In genomic region chr2:212538156-212539144, GRCh38 we compare ENCODE assay signal across 8 cellular contexts. TPM values are rescaled to one million over a fixed set of nuclear protein-coding genes. Genes with fewer than 3 reads are reported as not detected.
DNase-seq lines count a peak whose midpoint lies in the region; ATAC-seq, FAIRE-seq and TF ChIP-seq lines count a peak whose summit lies in the region.

Gene ERBB4 (minus strand): TSS chr2:212538802. CDS start chr2:212538530, 272 bp downstream.

- no peak within 1 kb of the TSS for H2BK5ac ChIP-seq in H1 (ENCODE audit: low read depth, low read length)

- TF ChIP-seq CTCF in H1 (IDR thresholded peaks at IDR 0.05; ENCODE audit: control extremely low read depth in 1 of 3, insufficient read depth in 1 of 3, low read depth in 1 of 3, low read length in 3 of 3) (no peak), upper lobe of left lung (IDR thresholded peaks at IDR 0.05) (no peak)

- DNase-seq in NCI-H345 treated with DMSO at 0.1 percent for 48 hours (lab: John Stamatoyannopoulos, UW; ENCODE audit: unreplicated experiment), result peak; percentile 25
- DNase-seq in H1 (ENCODE audit: low read depth in 1 of 2, low spot score in 2 of 2), result peak in 1 of 2 experiments; percentile 56
- DNase-seq in midbrain (lab: John Stamatoyannopoulos, UW), result peak; percentile 53
- peak; percentile 47 to 87 for DNase-seq in upper lobe of left lung
- no peak for DNase-seq in kidney tubule cell (ENCODE audit: low spot score)
- no peak for DNase-seq in activated T-cell treated with anti-CD3 and anti-CD28 coated beads, Interleukin-2, amount 50 U/mL, for 4 hours

- peaks cover 2 to 6% (median 3%) of the 10 kb centered on the region in 4 experiments; a peak in 4 of 7 replicates for H3K4me1 ChIP-seq in H1 (replicated peaks in 1 of 4; ENCODE audit: control insufficient read depth in 3 of 4, insufficient read depth in 4 of 4, low read length in 3 of 4)
- peaks cover 7 to 35% (median 12%) of the 10 kb centered on the region in 4 donors for H3K4me1 ChIP-seq in upper lobe of left lung

- H2AFZ ChIP-seq in H1 (ENCODE audit: low read length), result peak within 1 kb of the TSS; percentile 82

- H3K23me2 ChIP-seq in H1 (ENCODE audit: low read depth, low read length), result peaks cover 26% of the 10 kb centered on the region; the same call in 1 of the 2 replicates

- H2BK20ac ChIP-seq in H1 (ENCODE audit: low read length), result no peak within 1 kb of the TSS

- H3K4me3 ChIP-seq in GM08714 (ENCODE audit: low read length), result peak within 1 kb of the TSS; percentile 15
- H3K4me3 ChIP-seq in H1 (ENCODE audit: extremely low read depth in 1 of 4, insufficient read depth in 2 of 4, low read depth in 3 of 4, low read length in 4 of 4), result peak within 1 kb of the TSS; percentile 62 to 79 (median 70)
- peak within 1 kb of the TSS; percentile 38 to 68 (median 61) for H3K4me3 ChIP-seq in upper lobe of left lung

- no peak within 1 kb of the TSS for H2BK15ac ChIP-seq in H1 (ENCODE audit: low read length)

- H3K4ac ChIP-seq in H1 (replicated peaks; ENCODE audit: insufficient read length, low read depth, low read length), result no peak within 1 kb of the TSS

- H4K5ac ChIP-seq in H1 (ENCODE audit: insufficient read length, low read depth, low read length), result no peak within 1 kb of the TSS

- peaks cover 44% of the 10 kb centered on the region for H3K27me3 Mint-ChIP-seq in activated T-cell treated with anti-CD3 and anti-CD28 coated beads, Interleukin-2, amount 50 U/mL, for 4 hours (ENCODE audit: low read depth)

- H3K9ac ChIP-seq in H1 (replicated peaks in 1 of 4; ENCODE audit: extremely low read depth in 1 of 4, low read depth in 3 of 4, low read length in 3 of 4), result no peak within 1 kb of the TSS; a peak in 2 of 7 replicates

- POLR2A ChIA-PET in H1 (lab: Charles Lee; ENCODE audit: partially characterized antibody), result no interaction called here

- peaks cover 5% of the 10 kb centered on the region for H3K4me1 Mint-ChIP-seq in activated T-cell treated with anti-CD3 and anti-CD28 coated beads, Interleukin-2, amount 50 U/mL, for 4 hours (ENCODE audit: low read depth)

- H3K9me3 ChIP-seq in H1 (ENCODE audit: insufficient read depth in 2 of 2, low read depth in 1 of 2, low read length in 1 of 2) (no peaks in the 10 kb centered on the region), upper lobe of left lung (no peaks in the 10 kb centered on the region)

- TF ChIP-seq RAD21 in H1 (IDR thresholded peaks at IDR 0.05 in 1 of 2, conservative IDR thresholded peaks at IDR 0.05 in 1 of 2; ENCODE audit: low read depth in 2 of 2, low read length in 2 of 2), result no peak

- TF ChIP-seq POLR2A in H1 (IDR thresholded peaks at IDR 0.05; ENCODE audit: control extremely low read depth in 1 of 2, low read depth in 2 of 2, low read length in 2 of 2), result no peak
- peak in 1 of 4 donors; percentile 25 for TF ChIP-seq POLR2A in upper lobe of left lung (IDR thresholded peaks at IDR 0.05)

- H3K23ac ChIP-seq in H1 (ENCODE audit: insufficient read length), result no peak within 1 kb of the TSS

- no peak within 1 kb of the TSS for H3K14ac ChIP-seq in H1 (ENCODE audit: insufficient read length)

- H4K20me1 ChIP-seq in H1 (replicated peaks in 1 of 2; ENCODE audit: control insufficient read depth in 1 of 2, insufficient read depth in 2 of 2, low read length in 2 of 2), result peaks cover 2% of the 10 kb centered on the region in 2 experiments

- H3K27me3 ChIP-seq in H1 (replicated peaks in 1 of 4; ENCODE audit: control insufficient read depth in 3 of 4, extremely low read depth in 1 of 4, insufficient read depth in 3 of 4, low read length in 3 of 4) (peaks cover 14 to 39% (median 36%) of the 10 kb centered on the region in 4 experiments), upper lobe of left lung (peaks cover 0 to 19% (median 12%) of the 10 kb centered on the region in 4 donors)

- no peak within 1 kb of the TSS; the same call in 1 of the 2 replicates for H3K18ac ChIP-seq in H1 (ENCODE audit: extremely low read depth, low read length)

- H3K36me3 Mint-ChIP-seq in activated T-cell treated with anti-CD3 and anti-CD28 coated beads, Interleukin-2, amount 50 U/mL, for 4 hours (ENCODE audit: insufficient read depth), result no peaks in the 10 kb centered on the region

- H3K36me3 ChIP-seq in H1 (ENCODE audit: control insufficient read depth in 2 of 4, insufficient read depth in 4 of 4, low read length in 3 of 4) (no peaks in the 10 kb centered on the region), upper lobe of left lung (no peaks in the 10 kb centered on the region)

- WGBS in H1 (ENCODE audit: extremely low coverage in 1 of 2, insufficient coverage in 1 of 2, insufficient read length in 1 of 2, insufficient replicate concordance in 2 of 2, low coverage in 1 of 2, low lambda C conversion rate in 2 of 2, missing lambda C conversion rate in 1 of 2), 2 experiments, result 1% methylated on average over 31 of the region's 82 CpGs; no CpG with 5 or more reads in 1 of the 2 experiments
- WGBS in upper lobe of left lung, 2 donors, result 1 to 3% methylated on average over 48 to 68 of the region's 82 CpGs

- ATAC-seq in upper lobe of left lung (ENCODE audit: low FRiP score in 2 of 2) (peak; percentile 63 to 67), GM21717 (IDR thresholded peaks at IDR 0.05; ENCODE audit: unreplicated experiment) (no peak)
- ATAC-seq in activated T-cell treated with anti-CD3 and anti-CD28 coated beads, Interleukin-2, amount 50 U/mL, for 4 hours, result no peak

- peak within 1 kb of the TSS; percentile 81; the same call in 1 of the 2 replicates for H4K8ac ChIP-seq in H1 (ENCODE audit: extremely low read depth, insufficient read depth, low read length)

- no peak within 1 kb of the TSS for H3K4me3 Mint-ChIP-seq in activated T-cell treated with anti-CD3 and anti-CD28 coated beads, Interleukin-2, amount 50 U/mL, for 4 hours

- no peak within 1 kb of the TSS for H3K56ac ChIP-seq in H1 (replicated peaks; ENCODE audit: insufficient read length, low read depth, low read length)

- H3K79me1 ChIP-seq in H1 (ENCODE audit: low read depth, low read length), result no peaks in the 10 kb centered on the region

- H3K9me3 Mint-ChIP-seq in activated T-cell treated with anti-CD3 and anti-CD28 coated beads, Interleukin-2, amount 50 U/mL, for 4 hours, result no peaks in the 10 kb centered on the region

- H2AK5ac ChIP-seq in H1 (ENCODE audit: low read depth, low read length), result no peak within 1 kb of the TSS

- H3K4me2 ChIP-seq in H1 (ENCODE audit: insufficient read depth in 1 of 2, low read depth in 2 of 2, low read length in 2 of 2), result peak within 1 kb of the TSS; percentile 96 to 98

- CTCF ChIA-PET in H1 (lab: Charles Lee; ENCODE audit: partially characterized antibody), result interaction anchor here (0.7 to 1.6 kb wide), 3 partner anchors 29 to 660 kb away, joined by 3 to 4 read pairs (median 3); no protein-coding TSS in a partner anchor

- H3K27ac ChIP-seq in H1 (ENCODE audit: low read depth, low read length), result no peak within 1 kb of the TSS
- H3K27ac ChIP-seq in upper lobe of left lung, result peak within 1 kb of the TSS in 3 of 4 donors; percentile 52 to 75 (median 67)

- H2BK120ac ChIP-seq in H1 (replicated peaks; ENCODE audit: low read depth, low read length), result no peak within 1 kb of the TSS

- no peak within 1 kb of the TSS for H2BK12ac ChIP-seq in H1 (ENCODE audit: low read depth, low read length)

- H4K91ac ChIP-seq in H1 (replicated peaks; ENCODE audit: insufficient read length, low read length), result no peak within 1 kb of the TSS

- no peak for TF ChIP-seq EP300 in H1 (IDR thresholded peaks at IDR 0.05; ENCODE audit: borderline replicate concordance in 1 of 2, low read depth in 2 of 2, low read length in 2 of 2)
- no peak for TF ChIP-seq EP300 in upper lobe of left lung (IDR thresholded peaks at IDR 0.05)

- H3K79me2 ChIP-seq in H1 (ENCODE audit: control insufficient read depth in 1 of 2, insufficient read depth in 2 of 2, low read length in 2 of 2), result no peaks in the 10 kb centered on the region

- no peak for FAIRE-seq in H1 (lab: Jason Lieb, UNC)

TF ChIP-seq in H1, 55 proteins besides CTCF, POLR2A, EP300 and RAD21 (continues in another document):
- TF ChIP-seq YY1 (IDR thresholded peaks at IDR 0.05; ENCODE audit: low read depth, low read length) (no peak), TAF7 (optimal IDR thresholded peaks at IDR 0.05; ENCODE audit: borderline replicate concordance, low read depth, low read length) (no peak), TCF12 (IDR thresholded peaks at IDR 0.05; ENCODE audit: low read depth, low read length) (no peak), NANOG (IDR thresholded peaks at IDR 0.05; ENCODE audit: insufficient read depth, low read depth, low read length, poor library complexity, severe bottlenecking) (no peak), KDM4A (IDR thresholded peaks at IDR 0.05; ENCODE audit: low read depth, low read length, severe bottlenecking) (peak; percentile 54), TEAD4 (IDR thresholded peaks at IDR 0.05; ENCODE audit: low read depth, low read length) (no peak), POLR2AphosphoS5 (IDR thresholded peaks at IDR 0.05; ENCODE audit: low read depth, low read length) (no peak), CHD1 (IDR thresholded peaks at IDR 0.05; ENCODE audit: low read depth, low read length) (no peak), EZH2 (IDR thresholded peaks at IDR 0.05; ENCODE audit: low read depth, low read length, severe bottlenecking) (peak; percentile 51), ATF3 (IDR thresholded peaks at IDR 0.05; ENCODE audit: insufficient read depth, low read depth, low read length) (no peak), MAX (IDR thresholded peaks at IDR 0.05) (no peak), ASH2L (IDR thresholded peaks at IDR 0.05; ENCODE audit: low read length) (peak; percentile 32), SUZ12 (IDR thresholded peaks at IDR 0.05; ENCODE audit: low read length) (peak; percentile 63)

RNA-seq across cellular contexts. Expression of gene ERBB4, which starts in this region (rescaled TPM):
- 0.34 and 0.69 TPM in 2 replicates for total RNA-seq in H1 (2021; fragmentation: NEBNext Ultra II Directional; extraction: Animal tissue kit (Norgen Biotek cat#: 25700))
- 0.13 and 1.3 TPM in 2 replicates for polyA plus RNA-seq in H1 (2011; rRNA removed)
- 0.12 TPM for polyA plus RNA-seq in H1 (2011; cell fraction: cytosol; rRNA removed)
- 0.46 TPM for polyA plus RNA-seq in H1 (2011; cell fraction: nucleus; rRNA removed)
- 0.15 to 0.27 TPM (median 0.22 TPM) in 4 replicates for polyA plus RNA-seq in H1 (2012, experiment 1 of 2)
- not detected for polyA plus RNA-seq in H1 (2012, experiment 2 of 2)
- 0.16 TPM for polyA plus RNA-seq in H1 (2013, experiment 1 of 2)
- 0.17 TPM for polyA plus RNA-seq in H1 (2013, experiment 2 of 2)
- polyA minus RNA-seq in H1 (2011; rRNA and poly(A)+ RNA removed), result 4.3 and 5.1 TPM in 2 replicates
- polyA minus RNA-seq in H1 (2011; cell fraction: cytosol; rRNA and poly(A)+ RNA removed), result 0.73 TPM
- 9.4 TPM for polyA minus RNA-seq in H1 (2011; cell fraction: nucleus; rRNA and poly(A)+ RNA removed)
- total RNA-seq in upper lobe of left lung, result 10 to 100 TPM in 3 of 6 donors, 1 to 10 TPM in 3; 3.3 to 24.2 (median 11.7) TPM
- total RNA-seq in activated T-cell treated with anti-CD3 and anti-CD28 coated beads, Interleukin-2, amount 50 U/mL, for 4 hours, result not detected

Comparison
In these comparisons a context has a peak if more than half of its experiments do, and no peak if none do; other contexts are left out.
1. H3K4me3 ChIP-seq: peak in every context shown above with its lines; median percentile 70 in H1; 61 in upper lobe of left lung; 15 in GM08714.
2. DNase-seq: peak in NCI-H345 treated with DMSO at 0.1 percent for 48 hours (single experiment), midbrain (single experiment) and upper lobe of left lung (2 of 2); none in kidney tubule cell (single experiment) and activated T-cell treated with anti-CD3 and anti-CD28 coated beads, Interleukin-2, amount 50 U/mL, for 4 hours (single experiment).
3. ATAC-seq: peak in upper lobe of left lung (2 of 2); none in GM21717 (single experiment) and activated T-cell treated with anti-CD3 and anti-CD28 coated beads, Interleukin-2, amount 50 U/mL, for 4 hours (0 of 2).